9 cellular contexts compared by ENCODE assay signal in genomic region chr6:121633309-121633708, GRCh38.
"Had no signal": no experiment of that assay in that cellular context is flagged by ENCODE, and none has a peak within 500 bp of the region (broad histone marks: within the 10 kb centered on the region; RNA-seq: fewer than 3 reads in every experiment).

No MANE protein-coding gene starts in this region.

- H3K9ac ChIP-seq: GM23248 had no signal

- H3K27ac ChIP-seq: GM23248 had no signal

- H3K4me1 ChIP-seq: HAP-1 had no signal

- H3K4me3 ChIP-seq: GM23248, HAP-1, K562 had no signal

- H2AFZ ChIP-seq: GM23248 had no signal

- DNase-seq: GM23248, GOT3, H7, IMR-90, KG1 had no signal

- ATAC-seq: HCT116, K562 had no signal

- FAIRE-seq: HTR-8/SVneo, K562 had no signal

- H3K36me3 ChIP-seq: HAP-1 had no signal

- H3K9me3 ChIP-seq: HAP-1 had no signal
